In the genomic region with DNA sequence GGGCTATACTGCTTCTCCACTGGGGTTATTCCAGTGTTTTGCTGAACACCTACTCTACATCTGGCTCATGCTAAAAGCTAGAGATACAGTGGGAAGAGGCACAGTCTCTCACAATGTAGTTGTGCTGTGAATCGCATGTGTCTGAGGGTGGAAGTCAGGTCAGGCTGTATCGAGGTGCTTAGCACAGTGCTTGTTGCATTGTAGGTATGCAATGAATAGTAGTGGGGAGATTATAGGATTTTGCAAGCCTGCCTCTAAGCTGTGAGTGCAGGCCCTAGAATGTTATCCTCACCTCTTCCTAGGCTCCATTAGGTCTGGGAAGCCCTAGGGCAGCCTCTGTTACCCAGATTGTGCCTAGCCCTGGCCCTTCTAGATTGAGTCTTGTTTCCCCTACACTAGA, we compare ENCODE assay signal across 30 cellular contexts. TPM values are rescaled to one million over a fixed set of nuclear protein-coding genes. Genes with fewer than 3 reads are reported as not detected.
"Had no signal": no experiment of that assay in that cellular context is flagged by ENCODE, and none has a peak within 500 bp of the region (broad histone marks: within the 10 kb centered on the region; RNA-seq: fewer than 3 reads in every experiment).

No MANE protein-coding gene starts in this region.

- H3K4me3 ChIP-seq: ovary, psoas muscle, skin epidermis, smooth muscle cell, spleen, suprapubic skin, testis, tibial artery, transverse colon, upper lobe of right lung, uterus had no signal

- H3K9me3 ChIP-seq: neutrophil, ovary, psoas muscle, spleen, suprapubic skin, testis, tibial artery, transverse colon, upper lobe of right lung, uterus had no signal

- H3K9ac ChIP-seq: parathyroid adenoma had no signal

- H3K4me1 ChIP-seq: parathyroid adenoma, psoas muscle, spleen, suprapubic skin, testis, tibial artery, transverse colon, upper lobe of right lung, uterus had no signal

- H3K36me3 ChIP-seq: neutrophil, ovary, spleen, suprapubic skin, tibial artery, transverse colon, upper lobe of right lung, uterus had no signal

- H3K27me3 ChIP-seq: neutrophil, ovary, testis, transverse colon, upper lobe of right lung, uterus had no signal

- ATAC-seq: naive thymus-derived CD8-positive, alpha-beta T cell; psoas muscle; right cardiac atrium; sciatic nerve; stimulated activated memory B cell treated with anti-CD40 and anti-IgM and Interleukin-4, amounts not matched to agents 10 μg/mL and 1 μg/mL and 100 μg/mL, for 72 hours; stimulated activated naive CD8-positive, alpha-beta T cell treated with anti-CD3 and anti-CD28 coated beads, Interleukin-15, amount 100 ng/mL, for 72 hours; stimulated activated naive CD8-positive, alpha-beta T cell treated with anti-CD3 and anti-CD28 coated beads, Interleukin-15, Interleukin-2, amounts not matched to agents 100 U/mL and 50 U/mL, for 24 hours; upper lobe of right lung had no signal

- H3K4me2 ChIP-seq: smooth muscle cell had no signal

- H3K27ac ChIP-seq: neutrophil, ovary, parathyroid adenoma, psoas muscle, skin epidermis, spleen, suprapubic skin, testis, tibial artery, transverse colon, upper lobe of right lung, uterus had no signal

- DNase-seq: naive thymus-derived CD8-positive, alpha-beta T cell; nephron progenitor cell; nucleus accumbens; ovary; right cardiac atrium; spleen; stimulated activated CD4-positive, alpha-beta T cell treated with anti-CD3 and anti-CD28 coated beads, Interleukin-12 subunit alpha, Interleukin-12 subunit beta, amount 100 ng/mL, for 4 hours; stimulated activated CD4-positive, alpha-beta T cell treated with anti-CD3 and anti-CD28 coated beads, Interleukin-1b, Interleukin-23, amount 100 ng/mL, for 48 hours; stimulated activated CD4-positive, alpha-beta T cell treated with anti-CD3 and anti-CD28 coated beads, Interleukin-4, amount 100 ng/mL, for 1 hour; stimulated activated CD4-positive, alpha-beta T cell treated with anti-CD3 and anti-CD28 coated beads, Interleukin-4, amount 100 ng/mL, for 4 hours; stimulated activated CD8-positive, alpha-beta memory T cell treated with anti-CD3 and anti-CD28 coated beads, Interleukin-4, amount 100 ng/mL, for 48 hours; stimulated activated naive CD4-positive, alpha-beta T cell; stimulated activated naive CD8-positive, alpha-beta T cell treated with anti-CD3 and anti-CD28 coated beads, Interleukin-15, amount 100 ng/mL, for 72 hours; stimulated activated naive CD8-positive, alpha-beta T cell treated with anti-CD3 and anti-CD28 coated beads, Interleukin-15, Interleukin-2, amounts not matched to agents 100 U/mL and 50 U/mL, for 24 hours; substantia nigra; testis; tibial artery; transverse colon; upper lobe of right lung; uterus had no signal

- H3K79me2 ChIP-seq: parathyroid adenoma had no signal

- H2AFZ ChIP-seq: parathyroid adenoma had no signal

RNA-seq across cellular contexts. Expression of a gene that starts 37.4 kb away (rescaled TPM):
- total RNA-seq: neural crest cell, renal cortical epithelial cell, sciatic nerve had no signal
